In the genomic region with DNA sequence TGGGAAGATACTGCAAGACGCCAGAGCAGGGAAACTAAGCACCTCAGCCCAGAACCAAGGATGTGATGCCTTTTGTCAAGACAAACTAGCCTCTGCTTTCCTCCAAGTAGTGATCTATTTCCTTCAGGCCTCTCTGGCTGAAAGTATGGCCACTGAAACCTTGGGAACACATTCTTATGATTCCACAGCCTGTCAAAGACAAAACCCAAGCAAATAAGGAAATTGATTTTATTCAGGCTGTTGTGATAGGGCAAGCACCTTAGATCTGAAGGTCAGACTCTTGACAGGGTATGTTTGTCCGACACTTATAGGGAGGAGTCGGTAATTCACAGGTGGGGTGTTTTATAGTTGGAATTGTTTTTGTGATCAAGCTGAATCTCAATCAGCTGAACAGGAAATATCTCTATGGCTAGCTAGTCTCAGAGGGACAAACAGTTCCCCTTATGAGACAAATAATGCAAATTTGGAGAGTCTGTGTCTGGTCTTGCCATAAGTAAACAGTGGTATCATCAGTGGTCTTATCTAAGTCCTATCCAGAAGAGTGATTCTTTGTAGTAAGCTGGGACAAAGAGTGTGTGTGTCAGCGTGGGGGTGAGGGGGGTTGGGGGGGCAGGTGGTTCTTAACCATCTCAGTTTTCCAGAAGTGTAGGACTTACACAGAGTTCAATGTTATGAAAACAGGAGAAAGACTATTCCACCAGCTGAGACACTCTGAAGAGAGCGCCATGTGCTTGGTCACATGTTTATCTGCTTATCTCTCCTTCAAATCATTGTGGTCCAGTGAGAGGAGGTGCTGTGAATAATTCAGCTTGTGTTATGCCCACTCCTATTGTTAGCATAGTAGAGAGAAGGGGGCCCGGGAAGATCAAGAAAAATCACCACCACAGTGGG, we compare ENCODE assay signal across 9 cellular contexts. TPM values are rescaled to one million over a fixed set of nuclear protein-coding genes. Genes with fewer than 3 reads are reported as not detected.
DNase-seq lines count a peak whose midpoint lies in the region; ATAC-seq and TF ChIP-seq lines count a peak whose summit lies in the region.
"Had no signal": no experiment of that assay in that cellular context is flagged by ENCODE, and none has a peak within 500 bp of the region (broad histone marks: within the 10 kb centered on the region; RNA-seq: fewer than 3 reads in every experiment).

No MANE protein-coding gene starts in this region.

- intact Hi-C loops in Right ventricle myocardium inferior (cut with DNase I), result no loop called here

- TF ChIP-seq EP300 in SK-N-SH (IDR thresholded peaks at IDR 0.05; ENCODE audit: borderline replicate concordance in 1 of 2, low read depth in 1 of 2, low read length in 1 of 2), result no peak

- H3K9me3 ChIP-seq in SK-N-SH, result no peaks in the 10 kb centered on the region
- no peaks in the 10 kb centered on the region for H3K9me3 ChIP-seq in mucosa of rectum (ENCODE audit: control insufficient read depth in 2 of 2, low read length in 2 of 2)
- H3K9me3 ChIP-seq: sigmoid colon had no signal

- no peaks in the 10 kb centered on the region for H3K27me3 Mint-ChIP-seq in GM23338 (ENCODE audit: insufficient read depth, low read depth, poor library complexity)

- no peak for TF ChIP-seq RAD21 in SK-N-SH (IDR thresholded peaks at IDR 0.05; ENCODE audit: low read length)

- ATAC-seq in GM23338 (no peak), Right ventricle myocardium inferior (no peak), HG03442 (IDR thresholded peaks at IDR 0.05; ENCODE audit: unreplicated experiment) (no peak)
- no peak for ATAC-seq in activated naive CD4-positive, alpha-beta T cell treated with anti-CD3 and anti-CD28 coated beads, Interleukin-2, amount 50 U/mL, for 72 hours

- H4K20me1 ChIP-seq in GM23338 (replicated peaks; ENCODE audit: insufficient read depth), result no peaks in the 10 kb centered on the region
- H4K20me1 ChIP-seq in SK-N-SH (ENCODE audit: insufficient read depth), result no peaks in the 10 kb centered on the region

- H3K4me3 ChIP-seq in GM23338, result no peak overlapping the region
- no peak overlapping the region for H3K4me3 ChIP-seq in SK-N-SH (ENCODE audit: low read depth in 2 of 2, low read length in 1 of 2)
- H3K4me3 ChIP-seq in mucosa of rectum (ENCODE audit: low read length in 2 of 2), result peak overlapping the region; percentile 17 to 41
- H3K4me3 ChIP-seq: sigmoid colon had no signal

- in situ Hi-C loops in GM13976 (cut with MboI; ENCODE audit: low sequenced_read_pairs, unreplicated experiment), result no loop called here

- H3F3A ChIP-seq in GM23338 (replicated peaks; ENCODE audit: low read depth) (no peaks in the 10 kb centered on the region), SK-N-SH (replicated peaks; ENCODE audit: insufficient read depth) (peaks cover 4% of the 10 kb centered on the region)

- H3K4me2 ChIP-seq in GM23338 (no peak overlapping the region), SK-N-SH (no peak overlapping the region)

- H3K4me1 ChIP-seq in GM23338 (ENCODE audit: insufficient read depth), result no peaks in the 10 kb centered on the region
- no peaks in the 10 kb centered on the region; a peak in 1 of 4 replicates for H3K4me1 ChIP-seq in SK-N-SH (ENCODE audit: control insufficient read depth in 1 of 2, insufficient read depth in 2 of 2, low read depth in 1 of 2, low read length in 1 of 2)
- peaks cover 15 to 20% of the 10 kb centered on the region in 2 donors for H3K4me1 ChIP-seq in mucosa of rectum (ENCODE audit: control insufficient read depth in 2 of 2, insufficient read depth in 2 of 2, low read length in 2 of 2)
- H3K4me1 ChIP-seq: sigmoid colon had no signal

- POLR2A ChIA-PET in SK-N-SH (lab: Yijun Ruan, JAX), result no interaction called here

- H2AFZ ChIP-seq in GM23338 (peak overlapping the region; percentile 43; the same call in 1 of the 2 replicates), SK-N-SH (ENCODE audit: low read depth) (peak overlapping the region; percentile 61)

- no peaks in the 10 kb centered on the region for H3K27me3 ChIP-seq in GM23338 (ENCODE audit: insufficient read depth)
- H3K27me3 ChIP-seq in SK-N-SH (ENCODE audit: insufficient read depth), result no peaks in the 10 kb centered on the region
- H3K27me3 ChIP-seq in mucosa of rectum (ENCODE audit: control insufficient read depth in 2 of 2, insufficient read depth in 2 of 2, low read length in 2 of 2), result no peaks in the 10 kb centered on the region
- H3K27me3 ChIP-seq: sigmoid colon had no signal

- H3K79me2 ChIP-seq in GM23338 (replicated peaks; ENCODE audit: insufficient read depth) (no peaks in the 10 kb centered on the region), SK-N-SH (ENCODE audit: insufficient read depth) (no peaks in the 10 kb centered on the region)

- CTCF ChIA-PET in SK-N-SH (lab: Yijun Ruan, JAX), result interaction anchor here (0.6 kb wide), 1 partner anchor 142 kb away, joined by 3 read pairs; no protein-coding TSS in a partner anchor

- H3K9ac ChIP-seq in SK-N-SH, result no peak overlapping the region
- H3K9ac ChIP-seq in mucosa of rectum (ENCODE audit: low read depth in 1 of 2, low read length in 2 of 2), result peak overlapping the region; percentile 0 to 57

- peaks cover 8% of the 10 kb centered on the region; the same call in 1 of the 3 replicates for H3K4me1 Mint-ChIP-seq in GM23338

- H3K36me3 Mint-ChIP-seq in GM23338 (ENCODE audit: low read depth), result no peaks in the 10 kb centered on the region
- H3K36me3 Mint-ChIP-seq in activated naive CD4-positive, alpha-beta T cell treated with anti-CD3 and anti-CD28 coated beads, Interleukin-2, amount 50 U/mL, for 72 hours, result no peaks in the 10 kb centered on the region

- H3K9me2 ChIP-seq in GM23338 (ENCODE audit: insufficient read depth), result no peaks in the 10 kb centered on the region
- no peaks in the 10 kb centered on the region for H3K9me2 ChIP-seq in SK-N-SH

- H3K36me3 ChIP-seq in GM23338 (ENCODE audit: insufficient read depth) (no peaks in the 10 kb centered on the region), SK-N-SH (replicated peaks in 1 of 2; ENCODE audit: control insufficient read depth in 1 of 2, insufficient read depth in 2 of 2, low read length in 1 of 2) (no peaks in the 10 kb centered on the region), mucosa of rectum (ENCODE audit: control insufficient read depth in 2 of 2, insufficient read depth in 2 of 2, low read length in 2 of 2) (no peaks in the 10 kb centered on the region)
- H3K36me3 ChIP-seq: sigmoid colon had no signal

- H3K9me3 Mint-ChIP-seq in GM23338, result no peaks in the 10 kb centered on the region
- no peaks in the 10 kb centered on the region for H3K9me3 Mint-ChIP-seq in activated naive CD4-positive, alpha-beta T cell treated with anti-CD3 and anti-CD28 coated beads, Interleukin-2, amount 50 U/mL, for 72 hours

- H3K27ac Mint-ChIP-seq in GM23338, result no peak overlapping the region
- H3K27ac Mint-ChIP-seq in activated naive CD4-positive, alpha-beta T cell treated with anti-CD3 and anti-CD28 coated beads, Interleukin-2, amount 50 U/mL, for 72 hours, result no peak overlapping the region

- H3K27ac ChIP-seq in GM23338 (ENCODE audit: low read depth) (no peak overlapping the region), SK-N-SH (ENCODE audit: low read depth in 2 of 2, low read length in 1 of 2) (peak overlapping the region in 1 of 2 experiments; percentile 15; a peak in 1 of 4 replicates), mucosa of rectum (ENCODE audit: low read depth in 2 of 2, low read length in 2 of 2) (peak overlapping the region; percentile 91 to 95)
- H3K27ac ChIP-seq: sigmoid colon had no signal

- TF ChIP-seq CTCF in GM13976 (IDR thresholded peaks at IDR 0.05; ENCODE audit: borderline replicate concordance, control extremely low read depth, extremely low read depth, insufficient read depth, missing control alignments), result no peak
- TF ChIP-seq CTCF in GM23338 (conservative IDR thresholded peaks at IDR 0.05; ENCODE audit: low read depth in 2 of 2), result no peak
- TF ChIP-seq CTCF in SK-N-SH (IDR thresholded peaks at IDR 0.05), result no peak

- WGBS in SK-N-SH (ENCODE audit: low lambda C conversion rate), result 73% methylated on average over 6 of the region's 6 CpGs

- H3K4me3 Mint-ChIP-seq in GM23338, result no peak overlapping the region

- DNase-seq in GM13976 (ENCODE audit: low spot score) (peak; percentile 41), GM23338 (ENCODE audit: low spot score) (peak; percentile 21), SK-N-SH (no peak), NCI-H2196 (lab: John Stamatoyannopoulos, UW; ENCODE audit: unreplicated experiment) (no peak), Right ventricle myocardium inferior (ENCODE audit: missing footprints) (no peak)
- no peak for DNase-seq in activated naive CD4-positive, alpha-beta T cell treated with anti-CD3 and anti-CD28 coated beads, Interleukin-2, amount 50 U/mL, for 72 hours (ENCODE audit: low spot score in 2 of 2)
- DNase-seq: sigmoid colon had no signal

TF ChIP-seq in GM23338, 12 proteins besides CTCF, POLR2A, EP300 and RAD21 (continues in another document):
- TF ChIP-seq POLR2AphosphoS5 (IDR thresholded peaks at IDR 0.05; ENCODE audit: low read depth), result no peak
- TF ChIP-seq STAT1 (IDR thresholded peaks at IDR 0.05; ENCODE audit: unreplicated experiment), result no peak
- TF ChIP-seq NANOG (IDR thresholded peaks at IDR 0.05; ENCODE audit: borderline replicate concordance), result no peak

TF ChIP-seq in SK-N-SH, 30 proteins besides CTCF, POLR2A, EP300 and RAD21 (continues in another document):
- TF ChIP-seq RFX5 (IDR thresholded peaks at IDR 0.05; ENCODE audit: low read length) (no peak), USF1 (IDR thresholded peaks at IDR 0.05; ENCODE audit: borderline replicate concordance, low read depth) (peak; percentile 67; the same call in 1 of the 2 replicates)

RNA-seq across cellular contexts. Expression of gene ZCCHC10, which starts 6.7 kb away (rescaled TPM):
- 25.3 and 29.2 TPM in 2 replicates for total RNA-seq in GM23338 (2014; rRNA removed; shearing (Covaris generic))
- polyA plus RNA-seq in GM23338 (2016; fragmentation: Nextera tagmentation; extraction: Ambion mirVana), result 86.0 and 90.1 TPM in 2 replicates
- 26.3 and 28.4 TPM in 2 replicates for polyA plus RNA-seq in SK-N-SH (2012; rRNA removed)
- polyA plus RNA-seq in SK-N-SH (2012; cell fraction: cytosol; rRNA removed), result 25.5 and 32.7 TPM in 2 replicates
- 10.6 and 12.8 TPM in 2 replicates for polyA plus RNA-seq in SK-N-SH (2012; cell fraction: nucleus; rRNA removed)
- total RNA-seq in Right ventricle myocardium inferior, result 18.4 TPM
- 10 to 100 TPM; 24.9 to 34.8 TPM for total RNA-seq in activated naive CD4-positive, alpha-beta T cell treated with anti-CD3 and anti-CD28 coated beads, Interleukin-2, amount 50 U/mL, for 72 hours

RNA-seq across cellular contexts. Expression of gene HSPA4, which starts 18.7 kb away (rescaled TPM):
- 340 and 371 TPM in 2 replicates for total RNA-seq in GM23338 (2014; rRNA removed; shearing (Covaris generic))
- polyA plus RNA-seq in GM23338 (2016; fragmentation: Nextera tagmentation; extraction: Ambion mirVana) (288 and 343 TPM in 2 replicates), SK-N-SH (2012; rRNA removed) (18.8 and 20.2 TPM in 2 replicates)
- 29.1 and 50.4 TPM in 2 replicates for polyA plus RNA-seq in SK-N-SH (2012; cell fraction: cytosol; rRNA removed)
- 14.9 and 29.0 TPM in 2 replicates for polyA plus RNA-seq in SK-N-SH (2012; cell fraction: nucleus; rRNA removed)
- 77.4 TPM for total RNA-seq in Right ventricle myocardium inferior
- total RNA-seq in activated naive CD4-positive, alpha-beta T cell treated with anti-CD3 and anti-CD28 coated beads, Interleukin-2, amount 50 U/mL, for 72 hours, result 100 to 1,000 TPM; 168 to 198 TPM

Comparison
In these comparisons a context has a peak if more than half of its experiments do, and no peak if none do; other contexts are left out.
1. DNase-seq: peak in GM13976 (single experiment) and GM23338 (single experiment); none in SK-N-SH (single experiment), NCI-H2196 (single experiment), Right ventricle myocardium inferior (single experiment) and activated naive CD4-positive, alpha-beta T cell treated with anti-CD3 and anti-CD28 coated beads, Interleukin-2, amount 50 U/mL, for 72 hours (0 of 2).
2. H3K4me3 ChIP-seq: peak in mucosa of rectum (2 of 2); none in GM23338 (single experiment) and SK-N-SH (0 of 2).